15 cellular contexts compared by ENCODE assay signal in the genomic region with DNA sequence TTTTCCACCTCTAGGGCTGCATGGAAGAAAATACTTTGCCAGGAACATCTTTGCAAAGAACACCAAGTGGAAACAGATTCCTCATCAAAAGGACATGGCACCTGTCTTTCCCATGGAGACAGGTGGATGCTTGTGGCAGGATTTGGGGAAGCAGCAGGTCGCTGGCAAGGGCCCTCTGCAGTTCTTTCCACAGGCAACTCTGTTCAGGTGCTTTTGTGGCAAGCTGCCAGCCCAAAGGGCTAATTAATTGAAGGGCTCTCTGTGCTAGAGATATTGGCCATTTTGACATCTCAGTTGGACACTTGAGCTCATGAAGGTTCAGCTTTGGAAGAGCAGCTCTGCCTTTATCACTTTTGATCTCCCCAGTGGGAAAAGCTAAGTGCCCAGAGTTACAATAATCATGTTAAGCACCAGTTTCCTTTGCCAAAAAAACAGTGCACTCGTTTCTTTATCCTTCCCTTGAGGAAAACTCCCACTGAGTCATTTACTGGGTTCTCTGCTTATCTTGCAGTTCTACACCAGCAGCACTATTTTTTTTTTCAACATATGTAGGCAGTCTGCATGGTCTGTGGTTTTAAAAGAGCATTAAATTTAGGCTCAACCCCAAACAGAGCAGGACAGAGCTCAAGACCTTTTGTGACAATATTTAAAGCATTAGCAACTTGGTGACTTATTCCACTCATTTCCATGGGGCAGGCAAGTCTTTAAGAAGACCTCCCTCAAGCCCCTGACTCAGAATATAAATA.
DNase-seq lines count a peak whose midpoint lies in the region; ATAC-seq and TF ChIP-seq lines count a peak whose summit lies in the region.
"Had no signal": no experiment of that assay in that cellular context is flagged by ENCODE, and none has a peak within 500 bp of the region (broad histone marks: within the 10 kb centered on the region; RNA-seq: fewer than 3 reads in every experiment).

No MANE protein-coding gene starts in this region.

- WGBS in smooth muscle cell (ENCODE audit: low lambda C conversion rate) = 29% methylated on average over 2 of the region's 2 CpGs
- WGBS in heart left ventricle, 4 donors = 31 to 39% (median 37%) methylated on average over 2 of the region's 2 CpGs

- H3K79me2 ChIP-seq in MM.1S (ENCODE audit: low read length) = no peaks in the 10 kb centered on the region
- no peaks in the 10 kb centered on the region for H3K79me2 ChIP-seq in smooth muscle cell (ENCODE audit: low read depth)

- H4K20me1 ChIP-seq in MM.1S (ENCODE audit: insufficient read depth, low read length) = no peaks in the 10 kb centered on the region
- no peaks in the 10 kb centered on the region for H4K20me1 ChIP-seq in smooth muscle cell (ENCODE audit: low read depth)

- H2AFZ ChIP-seq in MM.1S (ENCODE audit: low read length) = 0 out of 2 replicates have a peak overlapping the region, but pooled peaks have one; percentile 2
- H2AFZ ChIP-seq in smooth muscle cell (ENCODE audit: low read depth) = no peak overlapping the region

- H3K36me3 ChIP-seq in MM.1S (replicated peaks; ENCODE audit: insufficient read depth, low read length) (no peaks in the 10 kb centered on the region), smooth muscle cell (ENCODE audit: low read depth) (no peaks in the 10 kb centered on the region), heart left ventricle (no peaks in the 10 kb centered on the region)
- H3K36me3 ChIP-seq: spleen had no signal

- H3K9ac ChIP-seq in MM.1S (ENCODE audit: low read length) = no peak overlapping the region
- H3K9ac ChIP-seq in smooth muscle cell (ENCODE audit: low read depth) = no peak overlapping the region

- H3K9me3 ChIP-seq in MM.1S (replicated peaks; ENCODE audit: insufficient read depth, low read length) = no peaks in the 10 kb centered on the region
- H3K9me3 ChIP-seq in smooth muscle cell (replicated peaks; ENCODE audit: low read depth) = no peaks in the 10 kb centered on the region
- no peaks in the 10 kb centered on the region for H3K9me3 ChIP-seq in heart left ventricle
- H3K9me3 ChIP-seq: Caco-2, spleen had no signal

- DNase-seq in MM.1S (no peak), NCI-H2171 (lab: John Stamatoyannopoulos, UW) (peak; percentile 78), SK-N-DZ (ENCODE audit: low spot score) (peak; percentile 4), smooth muscle cell (lab: John Stamatoyannopoulos, UW; ENCODE audit: unreplicated experiment) (no peak), heart left ventricle (no peak), RKO (ENCODE audit: low spot score) (no peak), foreskin keratinocyte (no peak)
- DNase-seq: activated CD4-positive, alpha-beta T cell treated with anti-CD3 and anti-CD28 coated beads for 48 hours; Caco-2; H9; hypothalamus; NCI-H526 treated with DMSO at 0.1 percent for 48 hours; spleen; trophoblast cell had no signal

- ATAC-seq in heart left ventricle (no peak), HG03378 (IDR thresholded peaks at IDR 0.05; ENCODE audit: unreplicated experiment) (no peak), foreskin keratinocyte (no peak)

- no peaks in the 10 kb centered on the region for H3F3A ChIP-seq in MM.1S (ENCODE audit: insufficient read depth, low read length)
- peaks cover 9% of the 10 kb centered on the region for H3F3A ChIP-seq in smooth muscle cell (ENCODE audit: low read depth)

- TF ChIP-seq CTCF in MM.1S (IDR thresholded peaks at IDR 0.05; ENCODE audit: low read length) (no peak), smooth muscle cell (IDR thresholded peaks at IDR 0.05; ENCODE audit: borderline replicate concordance, insufficient read depth, poor library complexity, severe bottlenecking) (no peak), heart left ventricle (IDR thresholded peaks at IDR 0.05) (no peak), foreskin keratinocyte (conservative IDR thresholded peaks at IDR 0.05) (no peak)

- H3K27ac ChIP-seq in MM.1S (ENCODE audit: low read length) = no peak overlapping the region
- H3K27ac ChIP-seq in smooth muscle cell (ENCODE audit: low read depth) = no peak overlapping the region
- no peak overlapping the region for H3K27ac ChIP-seq in heart left ventricle
- no peak overlapping the region for H3K27ac ChIP-seq in foreskin keratinocyte
- H3K27ac ChIP-seq: spleen had no signal

- H3K27me3 ChIP-seq in MM.1S (replicated peaks; ENCODE audit: insufficient read depth, low read length) = no peaks in the 10 kb centered on the region
- no peaks in the 10 kb centered on the region for H3K27me3 ChIP-seq in smooth muscle cell (ENCODE audit: low read depth)
- no peaks in the 10 kb centered on the region for H3K27me3 ChIP-seq in heart left ventricle
- H3K27me3 ChIP-seq in foreskin keratinocyte = no peaks in the 10 kb centered on the region
- H3K27me3 ChIP-seq: spleen had no signal

- TF ChIP-seq POLR2A in heart left ventricle (IDR thresholded peaks at IDR 0.05) = no peak

- intact Hi-C loops in heart left ventricle (cut with DNase I) = no loop called here

- H3K9me2 ChIP-seq in MM.1S (replicated peaks; ENCODE audit: insufficient read depth, low read length) = no peaks in the 10 kb centered on the region

- H3K4me3 ChIP-seq in MM.1S (ENCODE audit: low read length) (no peak overlapping the region), smooth muscle cell (no peak overlapping the region), heart left ventricle (no peak overlapping the region)
- H3K4me3 ChIP-seq: spleen had no signal

- H3K4me2 ChIP-seq in MM.1S (ENCODE audit: low read depth, low read length) (no peak overlapping the region), smooth muscle cell (peak overlapping the region; percentile 53)

- H3K4me1 ChIP-seq in MM.1S (ENCODE audit: low read length) (no peaks in the 10 kb centered on the region), smooth muscle cell (ENCODE audit: low read depth) (peaks cover 6% of the 10 kb centered on the region), heart left ventricle (no peaks in the 10 kb centered on the region), foreskin keratinocyte (no peaks in the 10 kb centered on the region)

Comparison
In these comparisons a context has a peak if more than half of its experiments do, and no peak if none do; other contexts are left out.
1. DNase-seq: peak in NCI-H2171 (single experiment) and SK-N-DZ (single experiment); none in MM.1S (single experiment), smooth muscle cell (single experiment), heart left ventricle (0 of 5), RKO (single experiment) and foreskin keratinocyte (0 of 2).